ENCODE assay signal across 1 cellular context in genomic region chr12:132444957-132445883, GRCh38.
TF ChIP-seq lines count a peak whose summit lies in the region.

No MANE protein-coding gene starts in this region.

TF ChIP-seq in SK-N-SH, 30 proteins besides CTCF, POLR2A, EP300 and RAD21 (continued from another document):
- no peak for TF ChIP-seq USF1 (IDR thresholded peaks at IDR 0.05; ENCODE audit: borderline replicate concordance, low read depth)
- no peak for TF ChIP-seq NRF1 (IDR thresholded peaks at IDR 0.05; ENCODE audit: low read depth, low read length)
- no peak for TF ChIP-seq TCF12 (IDR thresholded peaks at IDR 0.05)
